ENCODE assay signal across 8 cellular contexts in genomic region chr14:105281354-105282097, GRCh38. TPM values are rescaled to one million over a fixed set of nuclear protein-coding genes. Genes with fewer than 3 reads are reported as not detected.
DNase-seq lines count a peak whose midpoint lies in the region; ATAC-seq and TF ChIP-seq lines count a peak whose summit lies in the region.

No MANE protein-coding gene starts in this region.

- WGBS in right lobe of liver (ENCODE audit: insufficient coverage, low coverage, low lambda C conversion rate, missing lambda C conversion rate) = 43% methylated on average over 9 of the region's 23 CpGs

- TF ChIP-seq CTCF in right lobe of liver (IDR thresholded peaks at IDR 0.05) = peak; percentile 42 to 63 (median 59)

- H3K27ac ChIP-seq in right lobe of liver = no peak overlapping the region
- H3K27ac ChIP-seq in effector memory CD4-positive, alpha-beta T cell (ENCODE audit: insufficient read depth, low read length, poor library complexity, severe bottlenecking) = no peak overlapping the region

- peak; percentile 39 for DNase-seq in activated naive CD4-positive, alpha-beta T cell treated with anti-CD3 and anti-CD28 coated beads, Interleukin-2, amount 10 ng/mL, durations not matched to agents 7 days and 5 days
- DNase-seq in activated naive CD4-positive, alpha-beta T cell treated with Interleukin-2 at 50 U/mL for 16 hours = no peak
- DNase-seq in NCI-H526 (lab: John Stamatoyannopoulos, UW) (peak; percentile 29 to 73), cerebellum (ENCODE audit: low spot score) (peak; percentile 70), right lobe of liver (no peak), NCI-H2107 treated with DMSO at 0.1 percent for 48 hours (lab: John Stamatoyannopoulos, UW; ENCODE audit: unreplicated experiment) (no peak)
- DNase-seq in effector memory CD4-positive, alpha-beta T cell = no peak

- no peak overlapping the region for H3K27ac Mint-ChIP-seq in activated naive CD4-positive, alpha-beta T cell treated with anti-CD3 and anti-CD28 coated beads, Interleukin-2, amount 10 ng/mL, durations not matched to agents 7 days and 5 days

- no peaks in the 10 kb centered on the region for H3K27me3 Mint-ChIP-seq in activated naive CD4-positive, alpha-beta T cell treated with anti-CD3 and anti-CD28 coated beads, Interleukin-2, amount 10 ng/mL, durations not matched to agents 7 days and 5 days

- intact Hi-C loops in right lobe of liver (cut with DNase I) = loop anchor here (10.0 kb wide), 3 partner anchors 73 to 187 kb away; no protein-coding TSS in a partner anchor

- no peaks in the 10 kb centered on the region for H3K9me3 ChIP-seq in right lobe of liver
- no peaks in the 10 kb centered on the region for H3K9me3 ChIP-seq in effector memory CD4-positive, alpha-beta T cell (ENCODE audit: control insufficient read depth, low read length)

- peaks cover 5% of the 10 kb centered on the region for H3K36me3 Mint-ChIP-seq in activated naive CD4-positive, alpha-beta T cell treated with anti-CD3 and anti-CD28 coated beads, Interleukin-2, amount 10 ng/mL, durations not matched to agents 7 days and 5 days

- ATAC-seq in right lobe of liver (peak; percentile 10 to 45 (median 34)), GM18907 (IDR thresholded peaks at IDR 0.05; ENCODE audit: unreplicated experiment) (no peak)

- TF ChIP-seq POLR2A in right lobe of liver (IDR thresholded peaks at IDR 0.05) = no peak

- CTCF ChIA-PET in activated naive CD4-positive, alpha-beta T cell treated with anti-CD3 and anti-CD28 coated beads, Interleukin-2, amount 10 ng/mL, durations not matched to agents 7 days and 5 days (lab: Charles Lee) = interaction anchor here (0.9 to 1.7 kb wide), 4 partner anchors 24 to 191 kb away, joined by 3 to 6 read pairs (median 5); no protein-coding TSS in a partner anchor

- no peaks in the 10 kb centered on the region for H3K9me3 Mint-ChIP-seq in activated naive CD4-positive, alpha-beta T cell treated with anti-CD3 and anti-CD28 coated beads, Interleukin-2, amount 10 ng/mL, durations not matched to agents 7 days and 5 days

- peaks cover 37% of the 10 kb centered on the region for H3K4me1 Mint-ChIP-seq in activated naive CD4-positive, alpha-beta T cell treated with anti-CD3 and anti-CD28 coated beads, Interleukin-2, amount 10 ng/mL, durations not matched to agents 7 days and 5 days

- no peaks in the 10 kb centered on the region for H3K36me3 ChIP-seq in right lobe of liver
- no peaks in the 10 kb centered on the region for H3K36me3 ChIP-seq in effector memory CD4-positive, alpha-beta T cell (ENCODE audit: control insufficient read depth, insufficient read depth, low read length)

- H3K4me1 ChIP-seq in right lobe of liver = peaks cover 0 to 27% (median 8%) of the 10 kb centered on the region in 4 donors
- H3K4me1 ChIP-seq in effector memory CD4-positive, alpha-beta T cell (ENCODE audit: control insufficient read depth, insufficient read depth, low read length, poor library complexity, severe bottlenecking) = no peaks in the 10 kb centered on the region

- no peak overlapping the region for H3K4me3 ChIP-seq in right lobe of liver
- H3K4me3 ChIP-seq in effector memory CD4-positive, alpha-beta T cell (ENCODE audit: insufficient read depth, low read depth, low read length, poor library complexity, severe bottlenecking) = no peak overlapping the region

- H3K27me3 ChIP-seq in right lobe of liver = no peaks in the 10 kb centered on the region
- no peaks in the 10 kb centered on the region for H3K27me3 ChIP-seq in effector memory CD4-positive, alpha-beta T cell (replicated peaks; ENCODE audit: control insufficient read depth, insufficient read depth, low read length, poor library complexity, severe bottlenecking)

- H3K4me3 Mint-ChIP-seq in activated naive CD4-positive, alpha-beta T cell treated with anti-CD3 and anti-CD28 coated beads, Interleukin-2, amount 10 ng/mL, durations not matched to agents 7 days and 5 days = no peak overlapping the region

RNA-seq across cellular contexts. Expression of gene BRF1, which starts 19.3 kb away (rescaled TPM):
- total RNA-seq in cerebellum (70.0 TPM), right lobe of liver (10 to 100 TPM; 13.1 to 17.8 (median 16.2) TPM)

RNA-seq across cellular contexts. Expression of gene PACS2, which starts 33.0 kb away (rescaled TPM):
- total RNA-seq in cerebellum (97.4 TPM), right lobe of liver (10 to 100 TPM; 19.8 to 26.7 (median 21.5) TPM)

RNA-seq across cellular contexts. Expression of gene BTBD6, which starts 33.2 kb away (rescaled TPM):
- 25.7 TPM for total RNA-seq in cerebellum
- 10 to 100 TPM; 16.5 to 25.0 (median 17.7) TPM for total RNA-seq in right lobe of liver

Comparison
In these comparisons a context has a peak if more than half of its experiments do, and no peak if none do; other contexts are left out.
1. DNase-seq: peak in activated naive CD4-positive, alpha-beta T cell treated with anti-CD3 and anti-CD28 coated beads, Interleukin-2, amount 10 ng/mL, durations not matched to agents 7 days and 5 days (single experiment), NCI-H526 (2 of 2) and cerebellum (single experiment); none in activated naive CD4-positive, alpha-beta T cell treated with Interleukin-2 at 50 U/mL for 16 hours (single experiment), right lobe of liver (0 of 3), effector memory CD4-positive, alpha-beta T cell (0 of 3) and NCI-H2107 treated with DMSO at 0.1 percent for 48 hours (single experiment).